21 cellular contexts compared by ENCODE assay signal in the genomic region with DNA sequence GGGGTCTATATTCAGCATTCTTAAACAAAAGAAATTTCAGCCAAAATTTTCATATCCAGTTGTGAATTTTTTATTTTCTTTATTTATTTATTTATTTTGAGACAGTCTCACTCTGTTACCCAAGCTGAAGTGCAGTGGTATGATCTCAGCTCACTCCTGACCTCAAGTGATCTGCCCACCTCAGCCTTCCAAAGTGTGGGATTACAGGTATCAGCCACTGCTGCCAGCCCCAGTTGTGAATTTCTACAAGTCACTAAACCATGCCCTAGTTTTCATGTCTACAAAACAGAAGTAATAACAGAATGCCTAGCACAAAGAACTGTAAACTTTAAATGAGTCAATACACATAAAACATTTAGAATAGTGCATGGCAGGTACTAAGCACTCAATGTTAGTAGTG.
"Had no signal": no experiment of that assay in that cellular context is flagged by ENCODE, and none has a peak within 500 bp of the region (broad histone marks: within the 10 kb centered on the region; RNA-seq: fewer than 3 reads in every experiment).

No MANE protein-coding gene starts in this region.

- H3K36me3 ChIP-seq: MG63, SJCRH30 had no signal

- H3K9me3 ChIP-seq: MG63, SJCRH30 had no signal

- DNase-seq: Karpas-422; KBM-7; MG63; NCI-H1092 treated with DMSO at 0.1 percent for 48 hours; NCI-H1436; NCI-H187; NCI-H2029; NCI-H2081 treated with DMSO at 0.1 percent for 48 hours; NCI-H2171; NCI-H226; NCI-H446; NCI-H510A; NCI-H524 treated with DMSO at 0.1 percent for 48 hours; NCI-H69; NCI-H774; NK-92 treated with Interleukin-12 subunit alpha and Interleukin-12 subunit beta, amount 100 ng/mL, for 24 hours; PC-3; SHP77; SJCRH30 had no signal

- H3K4me3 ChIP-seq: MG63, SJCRH30 had no signal

- H3K4me1 ChIP-seq: SJCRH30 had no signal

- H3K27me3 ChIP-seq: MG63, SJCRH30 had no signal

- H3K27ac ChIP-seq: HL-60, RWPE1, SJCRH30 had no signal
